10 cellular contexts compared by ENCODE assay signal in genomic region chr6:78598966-78599365, GRCh38.
DNase-seq lines count a peak whose midpoint lies in the region; ATAC-seq and TF ChIP-seq lines count a peak whose summit lies in the region.
"Had no signal": no experiment of that assay in that cellular context is flagged by ENCODE, and none has a peak within 500 bp of the region (broad histone marks: within the 10 kb centered on the region; RNA-seq: fewer than 3 reads in every experiment).

No MANE protein-coding gene starts in this region.

- peak overlapping the region; percentile 34 for H3K27ac ChIP-seq in left ventricle myocardium inferior (replicated peaks)
- H3K27ac ChIP-seq: cardiac muscle cell had no signal

- no peaks in the 10 kb centered on the region for H3K4me1 ChIP-seq in left ventricle myocardium inferior
- H3K4me1 ChIP-seq: tibial nerve had no signal

- H3K4me3 ChIP-seq in left ventricle myocardium inferior, result no peak overlapping the region
- H3K4me3 ChIP-seq: cardiac muscle cell, tibial nerve had no signal

- H3K27me3 ChIP-seq in left ventricle myocardium inferior (ENCODE audit: low read depth), result no peaks in the 10 kb centered on the region
- H3K27me3 ChIP-seq: cardiac muscle cell, tibial nerve had no signal

- DNase-seq in left ventricle myocardium inferior (no peak), cardiac septum (ENCODE audit: low spot score) (no peak), amniotic epithelial cell (ENCODE audit: low read depth) (peak; percentile 58), glomerular endothelial cell (ENCODE audit: extremely low read depth, low read depth, low spot score) (peak; percentile 100), anterior cingulate cortex (lab: John Stamatoyannopoulos, UW) (no peak), G401 (ENCODE audit: low spot score) (no peak), COR-L47 (lab: John Stamatoyannopoulos, UW) (no peak)

- in situ Hi-C loops in G401 (cut with HindIII; ENCODE audit: low sequenced_read_pairs), result no loop called here

- no peaks in the 10 kb centered on the region for H3K9me3 ChIP-seq in left ventricle myocardium inferior (replicated peaks)
- H3K9me3 ChIP-seq: tibial nerve had no signal

- no peak for ATAC-seq in GM18873 (IDR thresholded peaks at IDR 0.05; ENCODE audit: low FRiP score, unreplicated experiment)

- TF ChIP-seq CTCF in left ventricle myocardium inferior (IDR thresholded peaks at IDR 0.05; ENCODE audit: borderline replicate concordance), result no peak

- intact Hi-C loops in left ventricle myocardium inferior (cut with micrococcal nuclease), result no loop called here
- intact Hi-C loops in cardiac septum (cut with DNase I), result no loop called here

- H3K36me3 ChIP-seq in left ventricle myocardium inferior, result no peaks in the 10 kb centered on the region
- H3K36me3 ChIP-seq: cardiac muscle cell, tibial nerve had no signal

Comparison
In these comparisons a context has a peak if more than half of its experiments do, and no peak if none do; other contexts are left out.
1. DNase-seq: peak in amniotic epithelial cell (single experiment) and glomerular endothelial cell (single experiment); none in left ventricle myocardium inferior (single experiment), cardiac septum (single experiment), anterior cingulate cortex (0 of 58), G401 (single experiment) and COR-L47 (single experiment).